In the genomic region with DNA sequence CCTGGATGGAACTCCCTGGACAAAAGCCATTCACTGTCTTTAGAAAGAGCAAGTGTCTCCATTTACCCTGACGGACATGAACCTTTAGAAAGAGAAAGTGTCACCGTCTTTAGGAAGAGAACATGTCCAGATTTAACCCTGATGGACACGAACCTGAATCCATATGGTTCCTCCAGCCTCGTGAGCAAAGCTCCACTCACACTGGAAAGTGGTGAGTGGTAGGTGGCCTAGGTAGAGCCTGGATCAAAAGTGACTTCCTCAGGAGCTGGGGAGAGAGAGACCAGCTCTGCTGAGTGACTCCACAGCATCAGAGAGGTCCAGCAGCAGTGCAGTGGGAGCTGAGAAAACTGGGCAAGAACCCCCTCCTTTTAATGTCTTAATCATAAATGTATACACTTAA, we compare ENCODE assay signal across 34 cellular contexts.
"Had no signal": no experiment of that assay in that cellular context is flagged by ENCODE, and none has a peak within 500 bp of the region (broad histone marks: within the 10 kb centered on the region; RNA-seq: fewer than 3 reads in every experiment).

No MANE protein-coding gene starts in this region.

- H3K36me3 ChIP-seq: MG63 had no signal

- DNase-seq: Karpas-422, Kasumi-1, MG63, MM.1S, MV-4-11, NCI-H1048, NCI-H1092, NCI-H1092 treated with DMSO at 0.1 percent for 48 hours, NCI-H1105, NCI-H1105 treated with DMSO at 0.1 percent for 48 hours, NCI-H1417, NCI-H1417 treated with DMSO at 0.1 percent for 48 hours, NCI-H1436, NCI-H1436 treated with DMSO at 0.1 percent for 48 hours, NCI-H146, NCI-H1694, NCI-H1694 treated with DMSO at 0.1 percent for 48 hours, NCI-H187, NCI-H187 treated with DMSO at 0.1 percent for 48 hours, NCI-H1930, NCI-H2029, NCI-H2029 treated with DMSO at 0.1 percent for 48 hours, NCI-H2081, NCI-H2081 treated with DMSO at 0.1 percent for 48 hours, NCI-H2107, NCI-H2171, NCI-H2171 treated with DMSO at 0.1 percent for 48 hours, NCI-H2227 treated with DMSO at 0.1 percent for 48 hours, NCI-H226, NCI-H345, NCI-H446, NCI-H446 treated with DMSO at 0.1 percent for 48 hours, NCI-H510A had no signal

- H3K27ac ChIP-seq: KMS-11 had no signal

- H3K9me3 ChIP-seq: MG63 had no signal

- H3K4me2 ChIP-seq: KMS-11 had no signal

- H3K27me3 ChIP-seq: MG63 had no signal

- H3K4me3 ChIP-seq: MG63 had no signal
